In the genomic region with DNA sequence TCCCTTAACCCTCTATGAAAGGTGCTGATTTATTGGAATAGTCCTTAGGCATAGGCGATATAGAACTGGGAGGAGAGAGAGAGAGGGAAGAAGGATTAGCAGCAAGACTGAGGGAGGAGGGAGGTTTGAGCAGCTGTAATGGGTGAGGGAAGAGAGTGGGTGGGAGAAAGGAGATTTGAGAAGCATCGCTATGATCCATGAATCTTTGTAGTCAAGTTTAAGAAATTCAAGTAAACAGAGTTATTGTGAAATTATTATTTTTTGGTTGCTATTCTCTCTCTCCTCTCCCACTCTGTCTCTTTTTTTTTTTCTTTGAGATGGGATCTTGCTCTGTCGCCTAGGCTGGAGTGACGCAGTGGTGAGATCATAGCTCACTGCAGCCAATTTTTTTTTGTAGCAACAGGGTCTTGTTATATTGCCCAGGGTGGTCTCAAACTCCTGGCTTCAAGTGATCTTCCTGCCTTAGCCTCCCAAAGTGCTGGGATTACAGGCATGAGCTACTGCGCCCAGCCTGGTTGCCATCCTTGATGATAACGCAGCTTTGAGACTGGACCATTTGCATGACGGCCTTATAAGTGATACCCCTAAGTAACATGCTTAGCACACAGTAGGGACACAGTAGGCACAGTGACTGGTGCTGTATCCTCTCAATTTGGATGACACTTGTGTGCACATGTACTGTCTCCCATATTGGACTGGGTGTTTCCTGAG, we compare ENCODE assay signal across 15 cellular contexts. TPM values are rescaled to one million over a fixed set of nuclear protein-coding genes. Genes with fewer than 3 reads are reported as not detected.
DNase-seq lines count a peak whose midpoint lies in the region; ATAC-seq and TF ChIP-seq lines count a peak whose summit lies in the region.
"Had no signal": no experiment of that assay in that cellular context is flagged by ENCODE, and none has a peak within 500 bp of the region (broad histone marks: within the 10 kb centered on the region; RNA-seq: fewer than 3 reads in every experiment).

No MANE protein-coding gene starts in this region.

- peak overlapping the region; percentile 44 for H3K4me2 ChIP-seq in PC-3 (ENCODE audit: low read length)

- H3K4me3 Mint-ChIP-seq in type B pancreatic cell: no peak overlapping the region
- H3K4me3 Mint-ChIP-seq in natural killer cell treated with Interleukin-12 subunit alpha and Interleukin-12 subunit beta and Interleukin-15 and Interleukin-18, amount 100 ng/mL, for 72 hours: no peak overlapping the region
- H3K4me3 Mint-ChIP-seq: activated naive CD4-positive, alpha-beta T cell treated with anti-CD3 and anti-CD28 coated beads, Interleukin-2, amount 10 ng/mL, durations not matched to agents 7 days and 5 days; stimulated activated naive CD8-positive, alpha-beta T cell treated with anti-CD3 and anti-CD28 coated beads, Interleukin-15, Interleukin-2, amounts not matched to agents 100 ng/mL and 50 ng/mL, for 24 hours; T-cell had no signal

- H3K4me3 ChIP-seq in PC-3 (ENCODE audit: low read length): no peak overlapping the region
- H3K4me3 ChIP-seq in breast epithelium: no peak overlapping the region
- H3K4me3 ChIP-seq in muscle layer of duodenum (ENCODE audit: low read depth in 1 of 2, low read length in 2 of 2): no peak overlapping the region
- no peak overlapping the region for H3K4me3 ChIP-seq in left ventricle myocardium inferior

- H3K9me3 Mint-ChIP-seq in type B pancreatic cell: peaks cover 9% of the 10 kb centered on the region
- no peaks in the 10 kb centered on the region for H3K9me3 Mint-ChIP-seq in natural killer cell treated with Interleukin-12 subunit alpha and Interleukin-12 subunit beta and Interleukin-15 and Interleukin-18, amount 100 ng/mL, for 72 hours

- peaks cover 17% of the 10 kb centered on the region for H3F3A ChIP-seq in PC-3 (ENCODE audit: low read length, unreplicated experiment)

- no peak overlapping the region for H2AFZ ChIP-seq in PC-3 (ENCODE audit: low read length)

- peak overlapping the region; percentile 88 for H3K27ac Mint-ChIP-seq in type B pancreatic cell
- no peak overlapping the region for H3K27ac Mint-ChIP-seq in natural killer cell treated with Interleukin-12 subunit alpha and Interleukin-12 subunit beta and Interleukin-15 and Interleukin-18, amount 100 ng/mL, for 72 hours
- H3K27ac Mint-ChIP-seq: stimulated activated naive CD8-positive, alpha-beta T cell treated with anti-CD3 and anti-CD28 coated beads, Interleukin-15, Interleukin-2, amounts not matched to agents 100 ng/mL and 50 ng/mL, for 24 hours had no signal

- DNase-seq in PC-3: no peak
- DNase-seq in breast epithelium (ENCODE audit: low spot score in 2 of 2): peak in 1 of 2 donors; percentile 20
- no peak for DNase-seq in type B pancreatic cell (ENCODE audit: extremely low spot score, unreplicated experiment)
- no peak for DNase-seq in natural killer cell treated with Interleukin-12 subunit alpha and Interleukin-12 subunit beta and Interleukin-15 and Interleukin-18, amount 100 ng/mL, for 72 hours (ENCODE audit: low spot score)
- DNase-seq in 8988T: no peak
- no peak for DNase-seq in left ventricle myocardium inferior
- DNase-seq: activated CD4-positive, alpha-beta memory T cell treated with anti-CD3 and anti-CD28 coated beads for 36 hours; activated naive CD4-positive, alpha-beta T cell treated with anti-CD3 and anti-CD28 coated beads, Interleukin-2, amount 10 ng/mL, durations not matched to agents 7 days and 5 days; NCI-H2171 treated with DMSO at 0.1 percent for 48 hours; OCI-M1; T-cell had no signal

- ATAC-seq in PC-3: no peak
- no peak for ATAC-seq in natural killer cell treated with Interleukin-12 subunit alpha and Interleukin-12 subunit beta and Interleukin-15 and Interleukin-18, amount 100 ng/mL, for 72 hours
- ATAC-seq: T-cell had no signal

- peaks cover 8% of the 10 kb centered on the region for H3K4me1 Mint-ChIP-seq in type B pancreatic cell (ENCODE audit: unreplicated experiment)
- peaks cover 21 to 31% of the 10 kb centered on the region in 2 donors for H3K4me1 Mint-ChIP-seq in natural killer cell treated with Interleukin-12 subunit alpha and Interleukin-12 subunit beta and Interleukin-15 and Interleukin-18, amount 100 ng/mL, for 72 hours (ENCODE audit: low read depth in 2 of 2)

- H3K27ac ChIP-seq in PC-3 (ENCODE audit: low read length) (peak overlapping the region; percentile 100), breast epithelium (peak overlapping the region; percentile 94 to 96), muscle layer of duodenum (ENCODE audit: low read length) (peak overlapping the region; percentile 25), left ventricle myocardium inferior (replicated peaks) (no peak overlapping the region)

- H3K9me3 ChIP-seq in PC-3 (ENCODE audit: low read length) (no peaks in the 10 kb centered on the region), breast epithelium (no peaks in the 10 kb centered on the region), muscle layer of duodenum (ENCODE audit: control insufficient read depth in 1 of 2, low read length in 2 of 2) (peaks cover 4 to 5% of the 10 kb centered on the region in 2 donors), left ventricle myocardium inferior (replicated peaks) (peaks cover 11% of the 10 kb centered on the region)

- no peak for TF ChIP-seq POLR2A in breast epithelium (IDR thresholded peaks at IDR 0.05)

- CTCF ChIA-PET in PC-3 (lab: Charles Lee): no interaction called here

- POLR2A ChIA-PET in PC-3 (lab: Charles Lee; ENCODE audit: unreplicated experiment): no interaction called here

- H3K36me3 ChIP-seq in PC-3 (ENCODE audit: low read depth, low read length) (no peaks in the 10 kb centered on the region), breast epithelium (no peaks in the 10 kb centered on the region), muscle layer of duodenum (ENCODE audit: control insufficient read depth in 1 of 2, insufficient read depth in 2 of 2, low read length in 2 of 2) (peaks cover 0 to 4% of the 10 kb centered on the region in 2 donors), left ventricle myocardium inferior (no peaks in the 10 kb centered on the region)

- H3K27me3 ChIP-seq in PC-3 (ENCODE audit: low read length) (no peaks in the 10 kb centered on the region), breast epithelium (no peaks in the 10 kb centered on the region), muscle layer of duodenum (ENCODE audit: low read depth, low read length) (no peaks in the 10 kb centered on the region), left ventricle myocardium inferior (ENCODE audit: low read depth) (peaks cover 12% of the 10 kb centered on the region)

- intact Hi-C loops in PC-3 (cut with micrococcal nuclease): no loop called here
- intact Hi-C loops in breast epithelium (cut with DNase I; ENCODE audit: low total_unique reads): no loop called here
- intact Hi-C loops in left ventricle myocardium inferior (cut with micrococcal nuclease): no loop called here

- no peaks in the 10 kb centered on the region for H3K36me3 Mint-ChIP-seq in type B pancreatic cell
- H3K36me3 Mint-ChIP-seq in natural killer cell treated with Interleukin-12 subunit alpha and Interleukin-12 subunit beta and Interleukin-15 and Interleukin-18, amount 100 ng/mL, for 72 hours: peaks cover 27% of the 10 kb centered on the region

- TSS peak; percentile 45 for BruUV-seq in PC-3 (replicated peaks; lab: Mats Ljungman, UMichigan)

- H3K4me1 ChIP-seq in PC-3 (ENCODE audit: insufficient read depth, low read length): peaks cover 67% of the 10 kb centered on the region
- H3K4me1 ChIP-seq in breast epithelium: peaks cover 4 to 8% of the 10 kb centered on the region in 2 donors
- H3K4me1 ChIP-seq in muscle layer of duodenum (ENCODE audit: control insufficient read depth in 1 of 2, insufficient read depth in 2 of 2, low read length in 2 of 2): peaks cover 0 to 7% of the 10 kb centered on the region in 2 donors
- peaks cover 7% of the 10 kb centered on the region for H3K4me1 ChIP-seq in left ventricle myocardium inferior

- no peaks in the 10 kb centered on the region for H3K9me2 ChIP-seq in PC-3 (replicated peaks; ENCODE audit: low read length)

- no peaks in the 10 kb centered on the region for H4K20me1 ChIP-seq in PC-3 (ENCODE audit: low read length)

- peaks cover 14% of the 10 kb centered on the region for H3K27me3 Mint-ChIP-seq in type B pancreatic cell
- H3K27me3 Mint-ChIP-seq in natural killer cell treated with Interleukin-12 subunit alpha and Interleukin-12 subunit beta and Interleukin-15 and Interleukin-18, amount 100 ng/mL, for 72 hours: peaks cover 0 to 2% of the 10 kb centered on the region in 2 donors
- H3K27me3 Mint-ChIP-seq: activated CD4-positive, alpha-beta memory T cell treated with anti-CD3 and anti-CD28 coated beads for 36 hours; activated naive CD4-positive, alpha-beta T cell treated with anti-CD3 and anti-CD28 coated beads, Interleukin-2, amount 10 ng/mL, durations not matched to agents 7 days and 5 days; stimulated activated naive CD8-positive, alpha-beta T cell treated with anti-CD3 and anti-CD28 coated beads, Interleukin-15, Interleukin-2, amounts not matched to agents 100 ng/mL and 50 ng/mL, for 24 hours; T-cell had no signal

- peaks cover 19% of the 10 kb centered on the region for H3K79me2 ChIP-seq in PC-3 (ENCODE audit: low read length)

- TF ChIP-seq CTCF in PC-3 (conservative IDR thresholded peaks at IDR 0.05; ENCODE audit: low read depth, low read length) (no peak), breast epithelium (IDR thresholded peaks at IDR 0.05) (no peak), type B pancreatic cell (conservative IDR thresholded peaks at IDR 0.05) (no peak), left ventricle myocardium inferior (IDR thresholded peaks at IDR 0.05; ENCODE audit: borderline replicate concordance) (no peak)

- H3K9ac ChIP-seq in PC-3 (ENCODE audit: low read length): peak overlapping the region; percentile 69

RNA-seq across cellular contexts. Expression of gene TNS4, which starts 21.0 kb away (rescaled TPM):
- total RNA-seq in PC-3 (2014; rRNA removed): 127 and 128 TPM in 2 replicates
- 10 to 100 TPM in 2 of 3 donors, not detected in 1; 30.5 to 52.2 TPM for total RNA-seq in breast epithelium
- total RNA-seq in type B pancreatic cell (ENCODE audit: low replicate concordance): 1.8 and 2.3 TPM in 2 replicates
- total RNA-seq in natural killer cell treated with Interleukin-12 subunit alpha and Interleukin-12 subunit beta and Interleukin-15 and Interleukin-18, amount 100 ng/mL, for 72 hours: 1 to 10 TPM in 1 of 2 donors, under 1 TPM in 1; 0.76 to 2.9 TPM
- not detected for total RNA-seq in left ventricle myocardium inferior
- total RNA-seq: cerebellum had no signal

RNA-seq across cellular contexts. Expression of gene CCR7, which starts 42.9 kb away (rescaled TPM):
- 0.12 TPM in 1 of 2 replicates, not detected in the other for total RNA-seq in PC-3 (2014; rRNA removed)
- 1 to 10 TPM in 1 of 3 donors, under 1 TPM in 2; 0.16 to 1.0 (median 0.33) TPM for total RNA-seq in breast epithelium
- total RNA-seq in type B pancreatic cell (ENCODE audit: low replicate concordance): not detected in 2 replicates
- 10 to 100 TPM; 65.7 to 71.1 TPM for total RNA-seq in natural killer cell treated with Interleukin-12 subunit alpha and Interleukin-12 subunit beta and Interleukin-15 and Interleukin-18, amount 100 ng/mL, for 72 hours
- not detected for total RNA-seq in left ventricle myocardium inferior
- total RNA-seq: cerebellum, renal cortical epithelial cell had no signal

Comparison
In these comparisons a context has a peak if more than half of its experiments do, and no peak if none do; other contexts are left out.
1. RNA of gene CCR7, which starts 42.9 kb away (total RNA-seq): 65.7 to 71.1 TPM in natural killer cell treated with Interleukin-12 subunit alpha and Interleukin-12 subunit beta and Interleukin-15 and Interleukin-18, amount 100 ng/mL, for 72 hours; 0.16 to 1.0 TPM in breast epithelium, not detected in type B pancreatic cell, 0.12 TPM in PC-3 and not detected in left ventricle myocardium inferior (single experiment); every median in the first group is over 10 times any median in the second.